In the genomic region with DNA sequence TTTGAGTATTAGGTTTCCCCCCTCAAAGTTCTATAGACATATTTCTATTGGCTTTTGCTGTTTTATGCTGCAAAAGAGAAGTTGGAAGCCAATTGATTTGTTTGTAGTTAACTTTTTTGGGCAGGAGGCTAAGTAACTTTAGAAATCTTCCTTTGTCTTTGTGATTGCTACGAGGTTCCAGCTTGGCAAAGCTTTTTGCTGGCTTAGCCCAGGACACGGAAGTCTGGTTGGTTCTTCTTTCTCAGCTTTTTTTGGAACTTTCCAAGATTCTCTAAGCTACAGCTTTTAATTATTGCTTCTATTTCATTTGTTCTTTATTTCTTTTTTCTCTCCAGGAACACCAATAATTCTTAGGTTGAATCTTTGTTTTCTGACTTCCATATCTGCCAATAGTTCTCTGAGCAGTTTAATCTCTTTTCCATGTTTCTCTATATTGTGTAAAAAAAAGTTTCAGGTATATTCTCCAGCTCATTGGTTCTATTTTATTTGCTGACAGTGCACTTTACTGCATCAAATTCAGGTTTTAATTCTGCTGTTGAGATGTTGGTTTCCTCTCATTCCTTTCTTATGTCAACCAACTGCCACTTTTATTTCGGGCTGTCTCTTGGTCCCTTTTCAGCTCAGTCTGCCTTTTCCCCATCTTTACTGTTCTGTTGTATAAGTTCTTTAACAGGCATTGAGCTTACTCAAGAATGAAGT, we compare ENCODE assay signal across 12 cellular contexts. TPM values are rescaled to one million over a fixed set of nuclear protein-coding genes. Genes with fewer than 3 reads are reported as not detected.
A peak's percentile ranks its signal among the peaks of the same experiment; 100 is the strongest.
DNase-seq lines count a peak whose midpoint lies in the region; ATAC-seq and TF ChIP-seq lines count a peak whose summit lies in the region.
"Had no signal": no experiment of that assay in that cellular context is flagged by ENCODE, and none has a peak within 500 bp of the region (broad histone marks: within the 10 kb centered on the region; RNA-seq: fewer than 3 reads in every experiment).

No MANE protein-coding gene starts in this region.

- TF ChIP-seq POLR2A in gastrocnemius medialis (IDR thresholded peaks at IDR 0.05): no peak

- no peaks in the 10 kb centered on the region for H3K27me3 Mint-ChIP-seq in CD8-positive, alpha-beta memory T cell

- no peaks in the 10 kb centered on the region for H3K9me3 ChIP-seq in CD8-positive, alpha-beta memory T cell (ENCODE audit: low read length)
- H3K9me3 ChIP-seq in right atrium auricular region (no peaks in the 10 kb centered on the region), gastrocnemius medialis (no peaks in the 10 kb centered on the region)
- H3K9me3 ChIP-seq: BE2C had no signal

- H3K9me3 Mint-ChIP-seq in CD8-positive, alpha-beta memory T cell: no peaks in the 10 kb centered on the region

- DNase-seq in CD8-positive, alpha-beta memory T cell: no peak
- DNase-seq in brain microvascular endothelial cell (no peak), right atrium auricular region (ENCODE audit: low spot score) (no peak), gastrocnemius medialis (no peak), 8988T (no peak), AML-193 (lab: John Stamatoyannopoulos, UW) (no peak)
- DNase-seq: activated CD8-positive, alpha-beta memory T cell treated with anti-CD3 and anti-CD28 coated beads, Interleukin-2, amount 50 U/mL, for 48 hours; BE2C; NCI-H187; small intestine had no signal

- H3K36me3 Mint-ChIP-seq in CD8-positive, alpha-beta memory T cell: peaks cover 0 to 2% (median 0%) of the 10 kb centered on the region in 3 donors

- H3K27ac Mint-ChIP-seq in CD8-positive, alpha-beta memory T cell: peak overlapping the region in 5 of 8 donors; percentile 2 to 66 (median 56)

- no peak overlapping the region for H3K4me3 ChIP-seq in CD8-positive, alpha-beta memory T cell (ENCODE audit: low read length)
- H3K4me3 ChIP-seq in brain microvascular endothelial cell (ENCODE audit: low read depth, low read length) (no peak overlapping the region), right atrium auricular region (no peak overlapping the region), gastrocnemius medialis (peak overlapping the region in 2 of 4 donors; percentile 15 to 32)

- POLR2A ChIA-PET in CD8-positive, alpha-beta memory T cell (lab: Charles Lee): interaction anchor here (0.7 kb wide), 1 partner anchor 226 kb away, joined by 3 read pairs; no protein-coding TSS in a partner anchor

- no peak for ATAC-seq in gastrocnemius medialis
- ATAC-seq in HG03175 (IDR thresholded peaks at IDR 0.05; ENCODE audit: unreplicated experiment): no peak
- ATAC-seq in GM19328 (IDR thresholded peaks at IDR 0.05; ENCODE audit: unreplicated experiment): no peak

- no peak overlapping the region for H3K4me3 Mint-ChIP-seq in CD8-positive, alpha-beta memory T cell

- intact Hi-C loops in gastrocnemius medialis (cut with DNase I; ENCODE audit: low total_unique reads): loop anchor here (10.0 kb wide), 1 partner anchor 185 kb away; a partner anchor contains a TSS

- in situ Hi-C loops in brain microvascular endothelial cell (cut with HindIII; ENCODE audit: low pct_ligation_motif_present, low sequenced_read_pairs) (no loop called here), gastrocnemius medialis (cut with MboI; ENCODE audit: low sequenced_read_pairs in 4 of 4) (no loop called here)

- H3K36me3 ChIP-seq in CD8-positive, alpha-beta memory T cell (ENCODE audit: insufficient read depth, low read length): no peaks in the 10 kb centered on the region
- H3K36me3 ChIP-seq in brain microvascular endothelial cell (replicated peaks): no peaks in the 10 kb centered on the region
- no peaks in the 10 kb centered on the region for H3K36me3 ChIP-seq in right atrium auricular region
- H3K36me3 ChIP-seq in gastrocnemius medialis: no peaks in the 10 kb centered on the region
- H3K36me3 ChIP-seq: BE2C had no signal

- H3K4me1 Mint-ChIP-seq in CD8-positive, alpha-beta memory T cell: peaks cover 32 to 50% (median 38%) of the 10 kb centered on the region in 3 donors

- H3K27me3 ChIP-seq in CD8-positive, alpha-beta memory T cell (ENCODE audit: insufficient read depth, low read length, poor library complexity, severe bottlenecking): no peaks in the 10 kb centered on the region
- H3K27me3 ChIP-seq in brain microvascular endothelial cell (replicated peaks) (no peaks in the 10 kb centered on the region), right atrium auricular region (no peaks in the 10 kb centered on the region), gastrocnemius medialis (no peaks in the 10 kb centered on the region)
- H3K27me3 ChIP-seq: BE2C had no signal

- no peak overlapping the region for H3K27ac ChIP-seq in CD8-positive, alpha-beta memory T cell (ENCODE audit: low read depth, low read length)
- H3K27ac ChIP-seq in brain microvascular endothelial cell: peak overlapping the region; percentile 25
- peak overlapping the region; percentile 37 to 65 for H3K27ac ChIP-seq in right atrium auricular region
- H3K27ac ChIP-seq in gastrocnemius medialis: peak overlapping the region; percentile 62 to 76 (median 68)

- CTCF ChIA-PET in CD8-positive, alpha-beta memory T cell (lab: Charles Lee): interaction anchor here (1.3 kb wide), 1 partner anchor 8 kb away, joined by 3 read pairs; no protein-coding TSS in a partner anchor

- TF ChIP-seq CTCF in brain microvascular endothelial cell (IDR thresholded peaks at IDR 0.05; ENCODE audit: low read depth, low read length, missing control alignments) (no peak), right atrium auricular region (IDR thresholded peaks at IDR 0.05) (no peak), gastrocnemius medialis (IDR thresholded peaks at IDR 0.05 in 4 of 5, conservative IDR thresholded peaks at IDR 0.05 in 1 of 5) (no peak)

- H3K4me1 ChIP-seq in CD8-positive, alpha-beta memory T cell (ENCODE audit: insufficient read depth, low read length): peaks cover 15% of the 10 kb centered on the region
- peaks cover 0 to 76% of the 10 kb centered on the region in 2 donors for H3K4me1 ChIP-seq in right atrium auricular region
- H3K4me1 ChIP-seq in gastrocnemius medialis: peaks cover 82 to 86% of the 10 kb centered on the region in 2 donors

RNA-seq across cellular contexts. Expression of a gene that starts 27.8 kb away (rescaled TPM):
- 10 to 100 TPM; 17.7 to 17.8 TPM for total RNA-seq in CD8-positive, alpha-beta memory T cell
- 15.9 TPM for polyA plus RNA-seq in CD8-positive, alpha-beta memory T cell
- total RNA-seq in right atrium auricular region (10 to 100 TPM; 62.0 to 81.6 TPM), gastrocnemius medialis (10 to 100 TPM; 47.9 to 92.0 (median 71.3) TPM)
